In genomic region chr4:114017120-114017917, GRCh38 we compare ENCODE assay signal across 1 cellular context.
TF ChIP-seq lines count a peak whose summit lies in the region.

No MANE protein-coding gene starts in this region.

TF ChIP-seq in A549, 52 proteins besides CTCF, POLR2A, EP300 and RAD21 (continued from another document):
- TF ChIP-seq E2F6 (IDR thresholded peaks at IDR 0.05; ENCODE audit: borderline replicate concordance, low read depth) (no peak), MAX (IDR thresholded peaks at IDR 0.05) (no peak), HOXB13 (CRISPR knock-in tag; IDR thresholded peaks at IDR 0.05; ENCODE audit: low read depth) (no peak), HOXA7 (CRISPR knock-in tag; IDR thresholded peaks at IDR 0.05) (no peak), KDM5A (IDR thresholded peaks at IDR 0.05) (no peak), ESRRA (IDR thresholded peaks at IDR 0.05; ENCODE audit: borderline replicate concordance, low read length) (no peak), ELK1 (IDR thresholded peaks at IDR 0.05; ENCODE audit: low read depth, low read length) (no peak), SREBF2 (IDR thresholded peaks at IDR 0.05) (no peak), JUNB (IDR thresholded peaks at IDR 0.05) (no peak)
